Comparison of ENCODE assay signal across 1 cellular context in genomic region chr10:71714055-71714454, GRCh38.
A peak's percentile ranks its signal among the peaks of the same experiment; 100 is the strongest.
TF ChIP-seq lines count a peak whose summit lies in the region.

No MANE protein-coding gene starts in this region.

TF ChIP-seq in K562, 482 proteins besides CTCF, POLR2A, EP300 and RAD21 (continued from another document):
- peak in 1 of 3 experiments; percentile 58; a peak in 1 of 6 replicates for TF ChIP-seq ZBTB11 (CRISPR knock-in tag; IDR thresholded peaks at IDR 0.05)
TF ChIP-seq in K562: peak in this region for 2.
